12 cellular contexts compared by ENCODE assay signal in the genomic region with DNA sequence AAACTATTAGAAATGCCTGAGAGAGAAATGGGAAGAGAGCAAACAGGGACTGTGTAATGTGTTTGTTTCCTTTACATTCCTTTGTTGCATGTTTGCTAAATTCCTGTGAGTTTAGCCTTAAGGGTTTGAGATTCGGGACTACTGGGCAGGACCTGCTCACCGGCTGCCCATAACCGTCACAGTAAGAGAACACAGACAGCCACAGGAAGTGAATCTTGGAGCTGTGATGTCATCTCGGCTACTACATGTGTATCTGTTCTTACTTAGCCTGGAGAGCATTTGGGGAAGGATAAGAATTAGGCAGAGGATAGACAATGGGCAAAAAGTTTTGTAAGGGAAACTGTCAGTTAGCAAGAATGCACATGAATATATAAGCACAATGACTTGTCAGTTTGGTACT.
DNase-seq lines count a peak whose midpoint lies in the region; ATAC-seq and TF ChIP-seq lines count a peak whose summit lies in the region.
"Had no signal": no experiment of that assay in that cellular context is flagged by ENCODE, and none has a peak within 500 bp of the region (broad histone marks: within the 10 kb centered on the region; RNA-seq: fewer than 3 reads in every experiment).

No MANE protein-coding gene starts in this region.

- POLR2A ChIA-PET in AG04449 (lab: Yijun Ruan, JAX) = no interaction called here
- POLR2A ChIA-PET in activated CD8-positive, alpha-beta T cell treated with anti-CD3 and anti-CD28 coated beads for 36 hours (lab: Charles Lee) = no interaction called here

- H3K27me3 Mint-ChIP-seq in central memory CD8-positive, alpha-beta T cell = peaks cover 36% of the 10 kb centered on the region
- H3K27me3 Mint-ChIP-seq in activated CD8-positive, alpha-beta T cell treated with anti-CD3 and anti-CD28 coated beads for 36 hours = peaks cover 9% of the 10 kb centered on the region

- H3K27ac Mint-ChIP-seq in central memory CD8-positive, alpha-beta T cell (ENCODE audit: low read depth) = no peak overlapping the region
- no peak overlapping the region for H3K27ac Mint-ChIP-seq in activated CD8-positive, alpha-beta T cell treated with anti-CD3 and anti-CD28 coated beads for 36 hours
- H3K27ac Mint-ChIP-seq: stimulated activated memory B cell treated with anti-CD40 and anti-IgM and Interleukin-4, amounts not matched to agents 10 μg/mL and 1 μg/mL and 100 μg/mL, for 72 hours had no signal

- no peak for TF ChIP-seq CTCF in AG04449 (IDR thresholded peaks at IDR 0.05; ENCODE audit: insufficient read depth, low read length, missing control alignments)
- TF ChIP-seq CTCF in activated CD8-positive, alpha-beta T cell treated with anti-CD3 and anti-CD28 coated beads for 36 hours (IDR thresholded peaks at IDR 0.05) = no peak

- CTCF ChIA-PET in AG04449 (lab: Yijun Ruan, JAX) = interaction anchor here (0.9 to 1.3 kb wide), 2 partner anchors 15 to 1073 kb away, joined by 3 read pairs; no protein-coding TSS in a partner anchor
- CTCF ChIA-PET in activated CD8-positive, alpha-beta T cell treated with anti-CD3 and anti-CD28 coated beads for 36 hours (lab: Charles Lee) = no interaction called here

- DNase-seq in AG04449 (ENCODE audit: low read depth, low spot score) = peak; percentile 54
- DNase-seq in MV-4-11 (lab: John Stamatoyannopoulos, UW) = peak; percentile 82
- no peak for DNase-seq in central memory CD8-positive, alpha-beta T cell (ENCODE audit: low spot score in 2 of 2)
- peak; percentile 18 for DNase-seq in left kidney (ENCODE audit: low read depth, low spot score)
- DNase-seq in NCI-H2196 (lab: John Stamatoyannopoulos, UW; ENCODE audit: unreplicated experiment) = no peak
- DNase-seq in activated effector memory CD4-positive, alpha-beta T cell treated with Interleukin-2 at 50 U/mL for 16 hours = no peak
- DNase-seq in activated CD8-positive, alpha-beta T cell treated with anti-CD3 and anti-CD28 coated beads for 36 hours = no peak
- DNase-seq: NCI-H526, sigmoid colon had no signal

- peaks cover 4% of the 10 kb centered on the region for H3K4me1 Mint-ChIP-seq in central memory CD8-positive, alpha-beta T cell
- H3K4me1 Mint-ChIP-seq in activated CD8-positive, alpha-beta T cell treated with anti-CD3 and anti-CD28 coated beads for 36 hours (ENCODE audit: low read depth) = peaks cover 6% of the 10 kb centered on the region

- H3K4me3 Mint-ChIP-seq in central memory CD8-positive, alpha-beta T cell = no peak overlapping the region
- no peak overlapping the region for H3K4me3 Mint-ChIP-seq in activated CD8-positive, alpha-beta T cell treated with anti-CD3 and anti-CD28 coated beads for 36 hours
- H3K4me3 Mint-ChIP-seq: stimulated activated memory B cell treated with anti-CD40 and anti-IgM and Interleukin-4, amounts not matched to agents 10 μg/mL and 1 μg/mL and 100 μg/mL, for 72 hours had no signal

- intact Hi-C loops in activated CD8-positive, alpha-beta T cell treated with anti-CD3 and anti-CD28 coated beads for 36 hours (cut with micrococcal nuclease) = no loop called here

- H3K9me3 Mint-ChIP-seq in central memory CD8-positive, alpha-beta T cell = no peaks in the 10 kb centered on the region
- H3K9me3 Mint-ChIP-seq in activated CD8-positive, alpha-beta T cell treated with anti-CD3 and anti-CD28 coated beads for 36 hours = no peaks in the 10 kb centered on the region

- H3K36me3 Mint-ChIP-seq in central memory CD8-positive, alpha-beta T cell (ENCODE audit: insufficient read depth) = no peaks in the 10 kb centered on the region
- no peaks in the 10 kb centered on the region for H3K36me3 Mint-ChIP-seq in activated CD8-positive, alpha-beta T cell treated with anti-CD3 and anti-CD28 coated beads for 36 hours (ENCODE audit: low read depth)
- H3K36me3 Mint-ChIP-seq: stimulated activated memory B cell treated with anti-CD40 and anti-IgM and Interleukin-4, amounts not matched to agents 10 μg/mL and 1 μg/mL and 100 μg/mL, for 72 hours had no signal

- H3K4me3 ChIP-seq in AG04449 (ENCODE audit: low read depth, low read length) = no peak overlapping the region
- H3K4me3 ChIP-seq: adrenal gland, sigmoid colon had no signal

- peak; percentile 24 for ATAC-seq in central memory CD8-positive, alpha-beta T cell (replicated peaks; ENCODE audit: extremely low read depth, poor library complexity, severe bottlenecking)
- ATAC-seq in HG02970 (IDR thresholded peaks at IDR 0.05; ENCODE audit: low FRiP score, unreplicated experiment) = no peak
- ATAC-seq in activated CD8-positive, alpha-beta T cell treated with anti-CD3 and anti-CD28 coated beads for 36 hours = no peak
- ATAC-seq: stimulated activated memory B cell treated with anti-CD40 and anti-IgM and Interleukin-4, amounts not matched to agents 10 μg/mL and 1 μg/mL and 100 μg/mL, for 72 hours had no signal

Comparison
In these comparisons a context has a peak if more than half of its experiments do, and no peak if none do; other contexts are left out.
1. DNase-seq: peak in AG04449 (single experiment), MV-4-11 (single experiment) and left kidney (single experiment); none in central memory CD8-positive, alpha-beta T cell (0 of 2), NCI-H2196 (single experiment), activated effector memory CD4-positive, alpha-beta T cell treated with Interleukin-2 at 50 U/mL for 16 hours (single experiment) and activated CD8-positive, alpha-beta T cell treated with anti-CD3 and anti-CD28 coated beads for 36 hours (single experiment).